8 cellular contexts compared by ENCODE assay signal in the genomic region with DNA sequence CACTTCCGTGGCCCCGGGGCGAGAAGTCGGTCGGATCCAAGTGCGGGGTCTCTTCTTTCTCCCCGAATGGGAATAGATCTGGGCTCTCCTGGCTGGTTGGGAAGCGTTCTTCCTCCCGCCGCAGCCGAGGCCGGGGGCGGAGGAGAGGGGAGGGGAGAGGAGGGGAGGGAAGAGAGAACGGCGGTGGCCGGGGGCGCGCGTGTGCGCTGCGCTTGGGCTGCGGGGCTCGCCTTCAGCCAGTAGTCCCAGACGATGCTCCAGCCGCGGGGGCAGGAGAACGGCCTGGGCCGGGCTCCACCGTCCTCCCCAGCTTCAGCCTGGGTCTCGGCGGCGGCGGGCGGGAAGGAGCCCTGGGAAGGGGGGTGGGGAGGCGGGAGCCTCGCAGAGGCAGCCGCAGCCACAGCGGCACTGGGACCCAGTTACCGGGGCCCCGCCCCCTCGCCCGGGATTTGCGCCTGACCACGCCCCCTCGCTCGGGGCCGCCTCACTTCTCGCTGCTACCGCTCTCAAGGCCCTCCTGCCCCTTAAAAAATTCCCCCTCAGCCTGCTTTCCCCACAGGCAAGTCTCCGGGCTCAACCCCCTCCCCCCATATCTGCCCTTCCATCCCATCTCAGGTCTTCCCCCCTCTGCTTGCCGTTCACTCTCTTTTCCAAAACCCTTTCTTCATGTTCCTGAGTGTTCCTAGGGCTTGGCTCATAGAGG. TPM values are rescaled to one million over a fixed set of nuclear protein-coding genes. Genes with fewer than 3 reads are reported as not detected.
DNase-seq lines count a peak whose midpoint lies in the region; ATAC-seq, FAIRE-seq and TF ChIP-seq lines count a peak whose summit lies in the region.

A gene (minus strand): TSS at position 421 of the 703 bp plus-strand sequence. CDS start 802 bp downstream, outside the sequence.

- TF ChIP-seq POLR2A in GM12892 (IDR thresholded peaks at IDR 0.05; ENCODE audit: low read depth, low read length): no peak

- ATAC-seq in HG02884 (IDR thresholded peaks at IDR 0.05; ENCODE audit: unreplicated experiment): no peak
- ATAC-seq in GM18520 (IDR thresholded peaks at IDR 0.05; ENCODE audit: unreplicated experiment): no peak

- H3K27ac ChIP-seq in endodermal cell (ENCODE audit: low read depth, low read length): no peak within 1 kb of the TSS

- WGBS in endodermal cell (ENCODE audit: insufficient coverage in 1 of 2, insufficient read length in 1 of 2), 2 experiments: 1 to 6% methylated on average over 2 to 18 of the region's 51 CpGs

- H3K9ac ChIP-seq in endodermal cell (ENCODE audit: extremely low read depth, low read length, poor library complexity, severe bottlenecking): peak within 1 kb of the TSS; percentile 51

- peak within 1 kb of the TSS; percentile 71 for H3K27ac Mint-ChIP-seq in endodermal cell

- no peak for TF ChIP-seq CTCF in endodermal cell (conservative IDR thresholded peaks at IDR 0.05)

- no peaks in the 10 kb centered on the region for H3K36me3 Mint-ChIP-seq in endodermal cell (ENCODE audit: low read depth)

- H3K4me3 Mint-ChIP-seq in endodermal cell: peak within 1 kb of the TSS; percentile 70

- H3K36me3 ChIP-seq in endodermal cell (ENCODE audit: control insufficient read depth, insufficient read depth, low read length): no peaks in the 10 kb centered on the region

- H3K9me3 Mint-ChIP-seq in endodermal cell: peaks cover 66% of the 10 kb centered on the region

- DNase-seq in GM12892 (ENCODE audit: insufficient read length) (peak; percentile 39), NCI-H2171 (lab: John Stamatoyannopoulos, UW) (peak; percentile 39), endodermal cell (peak; percentile 88), medulla oblongata (ENCODE audit: extremely low spot score) (peak; percentile 29)
- peak; percentile 53 to 59 for DNase-seq in activated CD4-positive, alpha-beta T cell treated with anti-CD3 and anti-CD28 coated beads, Interleukin-2, amount 50 U/mL, for 48 hours
- DNase-seq in stimulated activated CD8-positive, alpha-beta memory T cell treated with anti-CD3 and anti-CD28 coated beads, Interleukin-15, amount 100 ng/mL, for 1 hour (ENCODE audit: low read depth): peak; percentile 1

- no peaks in the 10 kb centered on the region for H3K9me3 ChIP-seq in endodermal cell (ENCODE audit: control insufficient read depth, low read length)

- H3K27me3 Mint-ChIP-seq in endodermal cell (ENCODE audit: insufficient read depth): no peaks in the 10 kb centered on the region

- H3K4me3 ChIP-seq in endodermal cell (ENCODE audit: low read length): peak within 1 kb of the TSS; percentile 85

- no peak for FAIRE-seq in GM12892 (lab: Jason Lieb, UNC)

- peaks cover 10% of the 10 kb centered on the region for H3K4me1 Mint-ChIP-seq in endodermal cell

- no peaks in the 10 kb centered on the region for H3K27me3 ChIP-seq in endodermal cell (ENCODE audit: control insufficient read depth, insufficient read depth, low read length, poor library complexity, severe bottlenecking)

- no peaks in the 10 kb centered on the region for H3K4me1 ChIP-seq in endodermal cell (ENCODE audit: control insufficient read depth, insufficient read depth, low read length)

RNA-seq across cellular contexts. Expression of the gene that starts here (rescaled TPM):
- 0.30 TPM for polyA plus RNA-seq in GM12892 (2012; ENCODE audit: missing spikeins)
- total RNA-seq in endodermal cell: 10 to 100 TPM; 23.9 to 46.0 TPM
- 25.4 TPM for polyA plus RNA-seq in endodermal cell (2013, experiment 1 of 2)
- polyA plus RNA-seq in endodermal cell (2013, experiment 2 of 2): 23.6 TPM

Comparison
In these comparisons a context has a peak if more than half of its experiments do, and no peak if none do; other contexts are left out.
1. DNase-seq: peak in every context shown above with its lines; median percentile 88 in endodermal cell; 56 in activated CD4-positive, alpha-beta T cell treated with anti-CD3 and anti-CD28 coated beads, Interleukin-2, amount 50 U/mL, for 48 hours; 39 in GM12892; 39 in NCI-H2171; 29 in medulla oblongata; 1 in stimulated activated CD8-positive, alpha-beta memory T cell treated with anti-CD3 and anti-CD28 coated beads, Interleukin-15, amount 100 ng/mL, for 1 hour.